ENCODE assay signal across 8 cellular contexts in the genomic region with DNA sequence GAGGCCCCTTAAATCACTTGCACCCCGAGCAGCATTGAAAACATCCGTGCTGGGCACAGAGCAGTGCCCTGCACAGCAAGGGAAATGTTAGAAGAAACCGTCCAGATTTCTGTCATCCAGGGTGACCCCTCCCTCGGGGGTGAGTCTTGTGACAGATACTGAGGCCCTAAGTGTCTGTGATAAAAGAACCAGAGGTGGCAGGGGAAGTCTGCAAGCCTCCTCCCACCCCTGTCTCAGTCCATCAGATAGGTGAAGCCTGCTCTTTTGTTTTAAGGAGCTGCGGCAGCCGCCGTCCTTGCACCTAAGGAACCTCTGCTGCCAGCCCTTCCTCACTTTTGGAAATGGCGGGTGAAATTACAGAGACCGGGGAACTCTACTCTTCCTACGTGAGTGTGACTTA. TPM values are rescaled to one million over a fixed set of nuclear protein-coding genes. Genes with fewer than 3 reads are reported as not detected.
DNase-seq lines count a peak whose midpoint lies in the region; ATAC-seq and TF ChIP-seq lines count a peak whose summit lies in the region.

No MANE protein-coding gene starts in this region.

- in situ Hi-C loops in ACHN (cut with HindIII; ENCODE audit: low pct_ligation_motif_present, low pct_unique_long_range_greater_than_20kb, low sequenced_read_pairs), result no loop called here

- peak overlapping the region; percentile 68; the same call in 1 of the 2 replicates for H3K9ac ChIP-seq in HUES64 (ENCODE audit: low read depth, low read length)

- H3K27ac ChIP-seq in 22Rv1 (peak overlapping the region; percentile 68), HUES64 (ENCODE audit: low read depth, low read length) (no peak overlapping the region; the same call in 1 of the 2 replicates), breast epithelium (no peak overlapping the region)

- H3K9me3 ChIP-seq in HUES64 (ENCODE audit: insufficient read depth, low read depth, low read length) (no peaks in the 10 kb centered on the region), breast epithelium (no peaks in the 10 kb centered on the region), mucosa of descending colon (no peaks in the 10 kb centered on the region)

- H3K4me3 ChIP-seq in HUES64 (ENCODE audit: low read length), result peak overlapping the region; percentile 87
- H3K4me3 ChIP-seq in breast epithelium, result peak overlapping the region; percentile 73 to 96 (median 86)
- H3K4me3 ChIP-seq in mucosa of descending colon, result peak overlapping the region; percentile 50

- DNase-seq in breast epithelium (ENCODE audit: low spot score in 2 of 2) (no peak), mucosa of descending colon (no peak), RKO (ENCODE audit: low spot score) (no peak), NCI-H1436 treated with DMSO at 0.1 percent for 48 hours (lab: John Stamatoyannopoulos, UW) (no peak), hepatic stellate cell (ENCODE audit: low spot score) (no peak), ACHN (no peak)

- intact Hi-C loops in breast epithelium (cut with DNase I; ENCODE audit: low total_unique reads), result no loop called here
- intact Hi-C loops in mucosa of descending colon (cut with DNase I, micrococcal nuclease), result no loop called here

- H3K36me3 ChIP-seq in HUES64 (ENCODE audit: insufficient read depth, low read length) (peaks cover 34% of the 10 kb centered on the region), breast epithelium (no peaks in the 10 kb centered on the region), mucosa of descending colon (ENCODE audit: low read depth) (no peaks in the 10 kb centered on the region)

- no peak for ATAC-seq in mucosa of descending colon

- H3K4me1 ChIP-seq in HUES64 (ENCODE audit: insufficient read depth, low read length) (0 out of 2 replicates have a peak, but pooled peaks cover 5% of the 10 kb centered on the region), breast epithelium (peaks cover 6 to 13% of the 10 kb centered on the region in 2 donors), mucosa of descending colon (ENCODE audit: low read depth) (peaks cover 20% of the 10 kb centered on the region)

- TF ChIP-seq POLR2A in breast epithelium (IDR thresholded peaks at IDR 0.05), result no peak

- H3K27me3 ChIP-seq in HUES64 (ENCODE audit: insufficient read depth, low read length), result no peaks in the 10 kb centered on the region
- no peaks in the 10 kb centered on the region for H3K27me3 ChIP-seq in breast epithelium

- 43% methylated on average over 10 of the region's 10 CpGs for WGBS in HUES64

- TF ChIP-seq CTCF in 22Rv1 (IDR thresholded peaks at IDR 0.05), result no peak
- TF ChIP-seq CTCF in breast epithelium (IDR thresholded peaks at IDR 0.05), result no peak
- TF ChIP-seq CTCF in mucosa of descending colon (IDR thresholded peaks at IDR 0.05), result no peak

RNA-seq across cellular contexts. Expression of a gene that starts 0.8 kb away (rescaled TPM):
- polyA plus RNA-seq in HUES64 (2013, experiment 1 of 2), result 22.7 TPM
- polyA plus RNA-seq in HUES64 (2013, experiment 2 of 2), result 24.3 TPM
- total RNA-seq in breast epithelium (10 to 100 TPM; 20.6 to 41.3 (median 40.0) TPM), mucosa of descending colon (10 to 100 TPM; 35.8 to 40.6 (median 39.8) TPM)

RNA-seq across cellular contexts. Expression of a gene that starts 28.6 kb away (rescaled TPM):
- polyA plus RNA-seq in HUES64 (2013, experiment 1 of 2), result 84.0 TPM
- polyA plus RNA-seq in HUES64 (2013, experiment 2 of 2), result 89.4 TPM
- total RNA-seq in breast epithelium (10 to 100 TPM; 15.8 to 82.8 (median 36.4) TPM), mucosa of descending colon (100 to 1,000 TPM; 109 to 281 (median 164) TPM)

RNA-seq across cellular contexts. Expression of a gene that starts 39.9 kb away (rescaled TPM):
- polyA plus RNA-seq in HUES64 (2013, experiment 1 of 2), result 0.95 TPM
- 3.0 TPM for polyA plus RNA-seq in HUES64 (2013, experiment 2 of 2)
- 1 to 10 TPM in 2 of 3 donors, under 1 TPM in 1; 0.98 to 2.1 (median 2.0) TPM for total RNA-seq in breast epithelium
- 1 to 10 TPM; 4.3 to 9.8 (median 9.0) TPM for total RNA-seq in mucosa of descending colon
